1 cellular context compared by ENCODE assay signal in genomic region chr17:67124469-67125148, GRCh38.
TF ChIP-seq lines count a peak whose summit lies in the region.

No MANE protein-coding gene starts in this region.

TF ChIP-seq in K562, 482 proteins besides CTCF, POLR2A, EP300 and RAD21 (continued from another document):
- TF ChIP-seq PREB (CRISPR knock-in tag; IDR thresholded peaks at IDR 0.05) (no peak), BCL6 (CRISPR knock-in tag; IDR thresholded peaks at IDR 0.05) (no peak)
